34 cellular contexts compared by ENCODE assay signal in genomic region chr22:33288078-33288477, GRCh38.
"Had no signal": no experiment of that assay in that cellular context is flagged by ENCODE, and none has a peak within 500 bp of the region (broad histone marks: within the 10 kb centered on the region; RNA-seq: fewer than 3 reads in every experiment).

No MANE protein-coding gene starts in this region.

- H3K27me3 ChIP-seq: adrenal gland, body of pancreas, brain microvascular endothelial cell, breast epithelium had no signal

- H3K9me3 ChIP-seq: adrenal gland, body of pancreas, breast epithelium had no signal

- H3K4me3 ChIP-seq: adrenal gland, body of pancreas, breast epithelium had no signal

- H3K4me1 ChIP-seq: adrenal gland, body of pancreas, breast epithelium had no signal

- DNase-seq: activated B cell treated with CpG ODN at 0.5 μM for 24 hours; activated CD4-positive, alpha-beta memory T cell treated with anti-CD3 and anti-CD28 coated beads for 36 hours; activated CD4-positive, alpha-beta T cell treated with anti-CD3 and anti-CD28 coated beads for 4 hours; activated CD4-positive, alpha-beta T cell treated with anti-CD3 and anti-CD28 coated beads, Interleukin-2, amount 10 ng/mL, durations not matched to agents 24 days and 14 days; activated CD4-positive, alpha-beta T cell treated with anti-CD3 and anti-CD28 coated beads, Interleukin-2, amount 50 U/mL, for 1 hour; activated CD4-positive, alpha-beta T cell treated with anti-CD3 and anti-CD28 coated beads, Interleukin-2, amount 50 U/mL, for 4 hours; activated CD4-positive, CD25-positive, alpha-beta regulatory T cell treated with anti-CD3 and anti-CD28 coated beads, Interleukin-2, amount 50 U/mL, for 72 hours; activated CD8-positive, alpha-beta memory T cell treated with anti-CD3 and anti-CD28 coated beads, Interleukin-2, amount 50 U/mL, for 4 hours; activated CD8-positive, alpha-beta T cell treated with anti-CD3 and anti-CD28 coated beads for 36 hours; activated effector memory CD4-positive, alpha-beta T cell treated with anti-CD3 and anti-CD28 coated beads, Interleukin-2, amount 50 U/mL, for 16 hours; activated gamma-delta T cell treated with Interleukin-2 at 50 U/mL for 16 hours; activated naive CD4-positive, alpha-beta T cell; activated naive CD4-positive, alpha-beta T cell treated with anti-CD3 and anti-CD28 coated beads for 36 hours; activated naive CD4-positive, alpha-beta T cell treated with anti-CD3 and anti-CD28 coated beads, Interleukin-2, amount 50 U/mL, for 16 hours; activated naive CD8-positive, alpha-beta T cell treated with anti-CD3 and anti-CD28 coated beads for 36 hours; activated T-cell treated with anti-CD3 and anti-CD28 coated beads for 4 hours; activated T-cell treated with anti-CD3 and anti-CD28 coated beads, Interleukin-2, amount 50 U/mL, for 1 hour; activated T-cell treated with anti-CD3 and anti-CD28 coated beads, Interleukin-2, amount 50 U/mL, for 4 hours; activated T-cell treated with anti-CD3 and anti-CD28 coated beads, Interleukin-2, amount 50 U/mL, for 72 hours; adrenal gland; amniotic stem cell; aorta; body of pancreas; brain microvascular endothelial cell; central memory CD4-positive, alpha-beta T cell; T-helper 1 cell; T-helper 2 cell; T-helper 9 cell had no signal

- FAIRE-seq: astrocyte, TTC549 had no signal

- ATAC-seq: activated CD8-positive, alpha-beta T cell treated with anti-CD3 and anti-CD28 coated beads for 36 hours; activated naive CD4-positive, alpha-beta T cell treated with anti-CD3 and anti-CD28 coated beads, Interleukin-2, amount 50 U/mL, for 72 hours; activated T-cell treated with anti-CD3 and anti-CD28 coated beads, Interleukin-2, amount 50 U/mL, for 4 hours; activated T-cell treated with anti-CD3 and anti-CD28 coated beads, Interleukin-2, amount 50 U/mL, for 72 hours; activated T-helper 17 cell treated with anti-CD3 and anti-CD28 coated beads, Interleukin-2, amount 50 U/mL, for 72 hours; body of pancreas had no signal

- H3K36me3 ChIP-seq: adrenal gland, brain microvascular endothelial cell, breast epithelium had no signal

- H3K27ac ChIP-seq: adrenal gland, body of pancreas, brain microvascular endothelial cell, breast epithelium, VCaP had no signal
